8 cellular contexts compared by ENCODE assay signal in the genomic region with DNA sequence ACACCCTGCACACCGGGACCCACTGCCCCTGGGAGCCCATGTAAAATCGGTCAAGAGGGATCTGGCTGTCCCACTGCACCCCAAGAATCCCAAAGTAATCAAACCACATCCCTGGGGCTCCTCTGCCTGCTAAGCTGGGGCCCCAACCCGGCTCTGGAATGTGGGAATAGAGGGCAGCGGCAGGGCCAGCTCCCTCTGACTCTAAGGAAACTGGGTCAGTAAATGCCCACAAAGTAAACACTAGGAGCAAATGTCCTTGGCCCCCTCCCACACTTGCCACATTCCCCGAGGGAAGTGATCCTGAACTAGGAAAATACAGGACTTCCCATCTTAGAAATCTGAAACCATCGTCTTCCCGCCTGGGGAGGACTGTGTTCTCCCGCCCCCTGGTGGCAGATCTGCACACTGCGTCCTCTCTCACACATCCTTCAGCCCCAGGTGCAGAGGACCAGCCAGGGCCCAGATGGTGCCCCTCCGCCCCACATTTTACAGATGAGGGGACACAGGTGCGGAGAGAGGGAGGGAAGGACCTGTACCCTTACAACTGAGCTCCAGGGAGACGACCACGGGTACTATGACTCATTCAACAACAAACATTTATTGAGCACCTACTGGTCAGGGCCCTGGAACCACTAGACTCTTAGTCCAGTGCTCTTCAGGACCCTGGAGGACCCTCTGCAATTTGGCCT. TPM values are rescaled to one million over a fixed set of nuclear protein-coding genes. Genes with fewer than 3 reads are reported as not detected.
DNase-seq lines count a peak whose midpoint lies in the region; ATAC-seq and TF ChIP-seq lines count a peak whose summit lies in the region.

No MANE protein-coding gene starts in this region.

- H3K9me3 ChIP-seq in PC-9 (ENCODE audit: insufficient read depth, low read depth) = no peaks in the 10 kb centered on the region

- peaks cover 4% of the 10 kb centered on the region for H3K27me3 Mint-ChIP-seq in nephron progenitor cell (ENCODE audit: low read depth, poor library complexity)
- H3K27me3 Mint-ChIP-seq in stimulated activated naive CD8-positive, alpha-beta T cell treated with anti-CD3 and anti-CD28 coated beads, Interleukin-15, amount 100 ng/mL, for 72 hours = no peaks in the 10 kb centered on the region

- no peaks in the 10 kb centered on the region for H3K9me3 Mint-ChIP-seq in nephron progenitor cell
- no peaks in the 10 kb centered on the region for H3K9me3 Mint-ChIP-seq in stimulated activated naive CD8-positive, alpha-beta T cell treated with anti-CD3 and anti-CD28 coated beads, Interleukin-15, amount 100 ng/mL, for 72 hours

- ATAC-seq in stimulated activated naive CD8-positive, alpha-beta T cell treated with anti-CD3 and anti-CD28 coated beads, Interleukin-15, amount 100 ng/mL, for 72 hours = peak; percentile 87
- ATAC-seq in HG02588 (IDR thresholded peaks at IDR 0.05; ENCODE audit: unreplicated experiment) = no peak

- peaks cover 44% of the 10 kb centered on the region for H3K4me1 Mint-ChIP-seq in nephron progenitor cell
- H3K4me1 Mint-ChIP-seq in stimulated activated naive CD8-positive, alpha-beta T cell treated with anti-CD3 and anti-CD28 coated beads, Interleukin-15, amount 100 ng/mL, for 72 hours = peaks cover 20% of the 10 kb centered on the region

- TF ChIP-seq CTCF in PC-9 (conservative IDR thresholded peaks at IDR 0.05) (peak; percentile 98), nephron progenitor cell (IDR thresholded peaks at IDR 0.05) (peak; percentile 98)

- intact Hi-C loops in PC-9 (cut with micrococcal nuclease; ENCODE audit: unreplicated experiment) = loop anchor here (1.0 to 5.0 kb wide), 5 partner anchors 8 to 114 kb away; a partner anchor contains a TSS

- H3K27me3 ChIP-seq in PC-9 (ENCODE audit: insufficient read depth, low read depth) = no peaks in the 10 kb centered on the region

- DNase-seq in COLO829 (ENCODE audit: low spot score) (peak; percentile 59), HuH-7.5 (ENCODE audit: low spot score) (peak; percentile 73), PC-9 (peak; percentile 84 to 87), fibroblast of peridontal ligament (ENCODE audit: extremely low read depth) (peak; percentile 77), nephron progenitor cell (peak; percentile 95)
- peak; percentile 83 to 84 for DNase-seq in activated T-cell treated with anti-CD3 and anti-CD28 coated beads, Interleukin-2, amount 50 U/mL, for 48 hours
- DNase-seq in stimulated activated naive CD8-positive, alpha-beta T cell treated with anti-CD3 and anti-CD28 coated beads, Interleukin-15, amount 100 ng/mL, for 72 hours = peak; percentile 63 to 67

- peaks cover 27% of the 10 kb centered on the region; the same call in 1 of the 2 replicates for H3F3A ChIP-seq in PC-9 (ENCODE audit: insufficient read depth, low read depth)

- peak overlapping the region; percentile 72 for H3K4me3 Mint-ChIP-seq in nephron progenitor cell
- H3K4me3 Mint-ChIP-seq in stimulated activated naive CD8-positive, alpha-beta T cell treated with anti-CD3 and anti-CD28 coated beads, Interleukin-15, amount 100 ng/mL, for 72 hours = peak overlapping the region in 1 of 2 donors; percentile 34

- peaks cover 26% of the 10 kb centered on the region for H3K36me3 Mint-ChIP-seq in nephron progenitor cell (ENCODE audit: low read depth)

- peaks cover 24% of the 10 kb centered on the region for H3K4me1 ChIP-seq in PC-9 (replicated peaks; ENCODE audit: insufficient read depth)

- POLR2A ChIA-PET in PC-9 (lab: Charles Lee; ENCODE audit: unreplicated experiment) = interaction anchor here (0.7 to 3.0 kb wide), 3 partner anchors 16 to 113 kb away, joined by 4 to 81 read pairs (median 5); a partner anchor contains a TSS

- peak overlapping the region; percentile 99 for H3K27ac Mint-ChIP-seq in nephron progenitor cell
- H3K27ac Mint-ChIP-seq in stimulated activated naive CD8-positive, alpha-beta T cell treated with anti-CD3 and anti-CD28 coated beads, Interleukin-15, amount 100 ng/mL, for 72 hours = no peak overlapping the region

- no peaks in the 10 kb centered on the region for H3K9me2 ChIP-seq in PC-9 (ENCODE audit: insufficient read depth)

- no peaks in the 10 kb centered on the region for H3K79me2 ChIP-seq in PC-9 (ENCODE audit: low read depth)

- TSS peak; percentile 92 for BruUV-seq in PC-9 (replicated peaks; lab: Mats Ljungman, UMichigan)

- H4K20me1 ChIP-seq in PC-9 (ENCODE audit: insufficient read depth) = no peaks in the 10 kb centered on the region

- H2AFZ ChIP-seq in PC-9 = no peak overlapping the region

- CTCF ChIA-PET in PC-9 (lab: Charles Lee) = interaction anchor here (0.6 to 1.4 kb wide), 5 partner anchors 8 to 33 kb away, joined by 3 to 29 read pairs (median 4); a partner anchor contains a TSS

- H3K27ac ChIP-seq in PC-9 = peak overlapping the region; percentile 86

- no peaks in the 10 kb centered on the region for H3K36me3 ChIP-seq in PC-9 (ENCODE audit: low read depth)

- peak overlapping the region; percentile 71 for H3K4me2 ChIP-seq in PC-9

- H3K4me3 ChIP-seq in PC-9 = peak overlapping the region; percentile 35; the same call in 1 of the 2 replicates

RNA-seq across cellular contexts. Expression of a gene that starts 10.2 kb away (rescaled TPM):
- 26.8 and 34.0 TPM in 2 replicates for total RNA-seq in PC-9 (2021)

RNA-seq across cellular contexts. Expression of a gene that starts 11.3 kb away (rescaled TPM):
- 143 and 164 TPM in 2 replicates for total RNA-seq in PC-9 (2021)

RNA-seq across cellular contexts. Expression of a gene that starts 15.0 kb away (rescaled TPM):
- total RNA-seq in PC-9 (2021) = 259 TPM in 2 replicates

RNA-seq across cellular contexts. Expression of a gene that starts 34.5 kb away (rescaled TPM):
- total RNA-seq in PC-9 (2021) = 48.8 and 51.1 TPM in 2 replicates

RNA-seq across cellular contexts. Expression of a gene that starts 36.1 kb away (rescaled TPM):
- total RNA-seq in PC-9 (2021) = not detected in 2 replicates
